8 cellular contexts compared by ENCODE assay signal in the genomic region with DNA sequence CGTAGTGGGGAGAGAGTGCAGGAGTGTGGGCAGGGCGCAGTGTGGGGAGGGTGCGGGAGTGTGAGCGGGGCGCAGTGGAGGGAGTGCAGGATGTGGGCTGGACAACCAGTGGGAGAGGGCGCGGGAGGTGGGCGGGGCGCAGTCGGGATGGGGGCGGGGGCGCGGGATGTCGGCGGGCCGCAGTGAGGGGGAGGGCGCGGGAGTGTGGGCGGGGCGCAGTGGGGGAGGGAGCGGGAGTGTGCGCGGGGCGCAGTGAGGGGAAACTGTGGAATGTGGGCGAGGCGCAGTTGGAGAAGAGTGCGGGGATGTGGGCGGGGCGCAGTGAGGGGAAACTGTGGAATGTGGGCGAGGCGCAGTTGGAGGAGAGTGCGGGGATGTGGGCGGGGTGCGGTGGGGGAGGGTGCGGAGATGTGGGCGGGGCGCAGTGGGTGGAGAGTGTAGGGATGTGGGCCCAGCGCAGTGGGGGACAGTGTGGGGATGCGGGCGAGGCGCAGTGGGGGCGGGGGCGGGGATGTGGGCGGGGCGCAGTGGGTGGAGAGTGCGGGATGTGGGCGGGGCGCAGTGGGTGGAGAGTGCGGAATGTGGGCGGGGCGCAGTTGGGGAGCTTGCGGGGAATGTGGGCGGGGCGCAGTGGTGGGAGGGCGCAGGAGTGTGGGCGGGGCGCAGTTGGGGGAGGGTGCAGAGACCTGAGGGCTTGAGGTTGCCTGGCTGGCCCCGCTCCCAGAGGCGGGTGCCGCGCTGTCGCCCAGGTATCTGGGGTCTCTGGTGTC. TPM values are rescaled to one million over a fixed set of nuclear protein-coding genes. Genes with fewer than 3 reads are reported as not detected.
DNase-seq lines count a peak whose midpoint lies in the region; ATAC-seq and TF ChIP-seq lines count a peak whose summit lies in the region.

Gene NXNL2 (plus strand): TSS at position 723 of the 770 bp plus-strand sequence. CDS start 257 bp downstream, outside the sequence.

- CTCF ChIA-PET in WTC11 (lab: Charles Lee): interaction anchor here (0.5 to 1.4 kb wide), 11 partner anchors 10 to 466 kb away, joined by 3 to 7 read pairs (median 3); no protein-coding TSS in a partner anchor

- no peak for TF ChIP-seq POLR2A in right lobe of liver (IDR thresholded peaks at IDR 0.05)

- H3K27me3 Mint-ChIP-seq in WTC11 (ENCODE audit: low read depth): peaks cover 32% of the 10 kb centered on the region

- no peaks in the 10 kb centered on the region for H3K9me3 ChIP-seq in right lobe of liver

- H3K27ac ChIP-seq in right lobe of liver: peak within 1 kb of the TSS in 2 of 3 donors; percentile 3 to 31

- POLR2A ChIA-PET in WTC11 (lab: Charles Lee): interaction anchor here (0.5 to 0.6 kb wide), 4 partner anchors 15 to 470 kb away, joined by 3 to 7 read pairs (median 3); no protein-coding TSS in a partner anchor

- H3K4me3 ChIP-seq in right lobe of liver: peak within 1 kb of the TSS; percentile 21 to 40 (median 23)

- H3K36me3 Mint-ChIP-seq in WTC11: no peaks in the 10 kb centered on the region

- peaks cover 0 to 11% (median 5%) of the 10 kb centered on the region in 4 donors for H3K4me1 ChIP-seq in right lobe of liver

- H3K27me3 ChIP-seq in right lobe of liver: peaks cover 0 to 11% of the 10 kb centered on the region in 2 donors

- ATAC-seq in WTC11 (peak; percentile 61), right lobe of liver (peak; percentile 65 to 74 (median 70)), GM21786 (IDR thresholded peaks at IDR 0.05; ENCODE audit: unreplicated experiment) (no peak)

- H3K4me3 Mint-ChIP-seq in WTC11: peak within 1 kb of the TSS; percentile 77

- no peaks in the 10 kb centered on the region for H3K9me3 Mint-ChIP-seq in WTC11

- no peak for TF ChIP-seq CTCF in WTC11 (IDR thresholded peaks at IDR 0.05)
- TF ChIP-seq CTCF in right lobe of liver (IDR thresholded peaks at IDR 0.05): no peak

- no peaks in the 10 kb centered on the region for H3K36me3 ChIP-seq in right lobe of liver

- DNase-seq in SIG-M5 treated with dmso at 0.1 percent for 504 hours (lab: John Stamatoyannopoulos, UW; ENCODE audit: unreplicated experiment): peak; percentile 19
- no peak for DNase-seq in SIG-M5 (lab: John Stamatoyannopoulos, UW)
- DNase-seq in WTC11 (ENCODE audit: low spot score): peak; percentile 83
- peak; percentile 51 to 82 for DNase-seq in dermis microvascular lymphatic vessel endothelial cell (ENCODE audit: low read depth in 2 of 2)
- peak; percentile 71 to 81 (median 76) for DNase-seq in right lobe of liver
- peak; percentile 4 to 30 for DNase-seq in stimulated activated CD8-positive, alpha-beta memory T cell treated with anti-CD3 and anti-CD28 coated beads, Interleukin-15, amount 100 ng/mL, for 4 hours (ENCODE audit: low read depth in 2 of 2)
- no peak for DNase-seq in DMS53 (lab: John Stamatoyannopoulos, UW)

- intact Hi-C loops in right lobe of liver (cut with DNase I): no loop called here

- H3K27ac Mint-ChIP-seq in WTC11: no peak within 1 kb of the TSS; the same call in 1 of the 2 replicates

- 3% methylated on average over 43 of the region's 62 CpGs for WGBS in right lobe of liver (ENCODE audit: insufficient coverage, low coverage, low lambda C conversion rate, missing lambda C conversion rate)

- peaks cover 31% of the 10 kb centered on the region for H3K4me1 Mint-ChIP-seq in WTC11

TF ChIP-seq in WTC11, 78 proteins besides CTCF, POLR2A, EP300 and RAD21:
- TF ChIP-seq JUN (CRISPR knock-in tag; IDR thresholded peaks at IDR 0.05): no peak
- TF ChIP-seq, protein P1, sequence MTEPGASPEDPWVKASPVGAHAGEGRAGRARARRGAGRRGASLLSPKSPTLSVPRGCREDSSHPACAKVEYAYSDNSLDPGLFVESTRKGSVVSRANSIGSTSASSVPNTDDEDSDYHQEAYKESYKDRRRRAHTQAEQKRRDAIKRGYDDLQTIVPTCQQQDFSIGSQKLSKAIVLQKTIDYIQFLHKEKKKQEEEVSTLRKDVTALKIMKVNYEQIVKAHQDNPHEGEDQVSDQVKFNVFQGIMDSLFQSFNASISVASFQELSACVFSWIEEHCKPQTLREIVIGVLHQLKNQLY (CRISPR knock-in tag; IDR thresholded peaks at IDR 0.05): no peak
- no peak for TF ChIP-seq OVOL2 (CRISPR knock-in tag; IDR thresholded peaks at IDR 0.05; ENCODE audit: borderline replicate concordance)
- TF ChIP-seq, protein P2, sequence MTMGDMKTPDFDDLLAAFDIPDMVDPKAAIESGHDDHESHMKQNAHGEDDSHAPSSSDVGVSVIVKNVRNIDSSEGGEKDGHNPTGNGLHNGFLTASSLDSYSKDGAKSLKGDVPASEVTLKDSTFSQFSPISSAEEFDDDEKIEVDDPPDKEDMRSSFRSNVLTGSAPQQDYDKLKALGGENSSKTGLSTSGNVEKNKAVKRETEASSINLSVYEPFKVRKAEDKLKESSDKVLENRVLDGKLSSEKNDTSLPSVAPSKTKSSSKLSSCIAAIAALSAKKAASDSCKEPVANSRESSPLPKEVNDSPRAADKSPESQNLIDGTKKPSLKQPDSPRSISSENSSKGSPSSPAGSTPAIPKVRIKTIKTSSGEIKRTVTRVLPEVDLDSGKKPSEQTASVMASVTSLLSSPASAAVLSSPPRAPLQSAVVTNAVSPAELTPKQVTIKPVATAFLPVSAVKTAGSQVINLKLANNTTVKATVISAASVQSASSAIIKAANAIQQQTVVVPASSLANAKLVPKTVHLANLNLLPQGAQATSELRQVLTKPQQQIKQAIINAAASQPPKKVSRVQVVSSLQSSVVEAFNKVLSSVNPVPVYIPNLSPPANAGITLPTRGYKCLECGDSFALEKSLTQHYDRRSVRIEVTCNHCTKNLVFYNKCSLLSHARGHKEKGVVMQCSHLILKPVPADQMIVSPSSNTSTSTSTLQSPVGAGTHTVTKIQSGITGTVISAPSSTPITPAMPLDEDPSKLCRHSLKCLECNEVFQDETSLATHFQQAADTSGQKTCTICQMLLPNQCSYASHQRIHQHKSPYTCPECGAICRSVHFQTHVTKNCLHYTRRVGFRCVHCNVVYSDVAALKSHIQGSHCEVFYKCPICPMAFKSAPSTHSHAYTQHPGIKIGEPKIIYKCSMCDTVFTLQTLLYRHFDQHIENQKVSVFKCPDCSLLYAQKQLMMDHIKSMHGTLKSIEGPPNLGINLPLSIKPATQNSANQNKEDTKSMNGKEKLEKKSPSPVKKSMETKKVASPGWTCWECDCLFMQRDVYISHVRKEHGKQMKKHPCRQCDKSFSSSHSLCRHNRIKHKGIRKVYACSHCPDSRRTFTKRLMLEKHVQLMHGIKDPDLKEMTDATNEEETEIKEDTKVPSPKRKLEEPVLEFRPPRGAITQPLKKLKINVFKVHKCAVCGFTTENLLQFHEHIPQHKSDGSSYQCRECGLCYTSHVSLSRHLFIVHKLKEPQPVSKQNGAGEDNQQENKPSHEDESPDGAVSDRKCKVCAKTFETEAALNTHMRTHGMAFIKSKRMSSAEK (CRISPR knock-in tag; IDR thresholded peaks at IDR 0.05; ENCODE audit: borderline replicate concordance): no peak
- TF ChIP-seq PRRX2 (CRISPR knock-in tag; IDR thresholded peaks at IDR 0.05): no peak
- no peak for TF ChIP-seq JAZF1 (CRISPR knock-in tag; IDR thresholded peaks at IDR 0.05)
- TF ChIP-seq ESRRA (CRISPR knock-in tag; IDR thresholded peaks at IDR 0.05; ENCODE audit: borderline replicate concordance): no peak
- no peak for TF ChIP-seq ZNF416 (CRISPR knock-in tag; IDR thresholded peaks at IDR 0.05)
- no peak for TF ChIP-seq GABPB1 (CRISPR knock-in tag; IDR thresholded peaks at IDR 0.05)
- TF ChIP-seq EMX1 (CRISPR knock-in tag; IDR thresholded peaks at IDR 0.05): no peak
- no peak for TF ChIP-seq ETV6 (CRISPR knock-in tag; IDR thresholded peaks at IDR 0.05)
- TF ChIP-seq, protein P3, sequence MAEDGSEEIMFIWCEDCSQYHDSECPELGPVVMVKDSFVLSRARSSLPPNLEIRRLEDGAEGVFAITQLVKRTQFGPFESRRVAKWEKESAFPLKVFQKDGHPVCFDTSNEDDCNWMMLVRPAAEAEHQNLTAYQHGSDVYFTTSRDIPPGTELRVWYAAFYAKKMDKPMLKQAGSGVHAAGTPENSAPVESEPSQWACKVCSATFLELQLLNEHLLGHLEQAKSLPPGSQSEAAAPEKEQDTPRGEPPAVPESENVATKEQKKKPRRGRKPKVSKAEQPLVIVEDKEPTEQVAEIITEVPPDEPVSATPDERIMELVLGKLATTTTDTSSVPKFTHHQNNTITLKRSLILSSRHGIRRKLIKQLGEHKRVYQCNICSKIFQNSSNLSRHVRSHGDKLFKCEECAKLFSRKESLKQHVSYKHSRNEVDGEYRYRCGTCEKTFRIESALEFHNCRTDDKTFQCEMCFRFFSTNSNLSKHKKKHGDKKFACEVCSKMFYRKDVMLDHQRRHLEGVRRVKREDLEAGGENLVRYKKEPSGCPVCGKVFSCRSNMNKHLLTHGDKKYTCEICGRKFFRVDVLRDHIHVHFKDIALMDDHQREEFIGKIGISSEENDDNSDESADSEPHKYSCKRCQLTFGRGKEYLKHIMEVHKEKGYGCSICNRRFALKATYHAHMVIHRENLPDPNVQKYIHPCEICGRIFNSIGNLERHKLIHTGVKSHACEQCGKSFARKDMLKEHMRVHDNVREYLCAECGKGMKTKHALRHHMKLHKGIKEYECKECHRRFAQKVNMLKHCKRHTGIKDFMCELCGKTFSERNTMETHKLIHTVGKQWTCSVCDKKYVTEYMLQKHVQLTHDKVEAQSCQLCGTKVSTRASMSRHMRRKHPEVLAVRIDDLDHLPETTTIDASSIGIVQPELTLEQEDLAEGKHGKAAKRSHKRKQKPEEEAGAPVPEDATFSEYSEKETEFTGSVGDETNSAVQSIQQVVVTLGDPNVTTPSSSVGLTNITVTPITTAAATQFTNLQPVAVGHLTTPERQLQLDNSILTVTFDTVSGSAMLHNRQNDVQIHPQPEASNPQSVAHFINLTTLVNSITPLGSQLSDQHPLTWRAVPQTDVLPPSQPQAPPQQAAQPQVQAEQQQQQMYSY (CRISPR knock-in tag; IDR thresholded peaks at IDR 0.05): no peak

RNA-seq across cellular contexts. Expression of gene NXNL2, which starts in this region (rescaled TPM):
- total RNA-seq in WTC11 (2021) (1.9 to 2.3 TPM (median 2.2 TPM) in 3 replicates), dermis microvascular lymphatic vessel endothelial cell (0.13 TPM in 2 replicates), right lobe of liver (not detected)

Comparison
In these comparisons a context has a peak if more than half of its experiments do, and no peak if none do; other contexts are left out.
1. DNase-seq: peak in SIG-M5 treated with dmso at 0.1 percent for 504 hours (single experiment), WTC11 (single experiment) and stimulated activated CD8-positive, alpha-beta memory T cell treated with anti-CD3 and anti-CD28 coated beads, Interleukin-15, amount 100 ng/mL, for 4 hours (2 of 2); none in SIG-M5 (single experiment) and DMS53 (single experiment).
2. Peak in DNase-seq in dermis microvascular lymphatic vessel endothelial cell; RNA of the gene not detected or under 1 TPM.
3. Peak in DNase-seq, ATAC-seq, H3K4me3 ChIP-seq and H3K27ac ChIP-seq in right lobe of liver; RNA of the gene not detected or under 1 TPM.